ENCODE assay signal across 23 cellular contexts in the genomic region with DNA sequence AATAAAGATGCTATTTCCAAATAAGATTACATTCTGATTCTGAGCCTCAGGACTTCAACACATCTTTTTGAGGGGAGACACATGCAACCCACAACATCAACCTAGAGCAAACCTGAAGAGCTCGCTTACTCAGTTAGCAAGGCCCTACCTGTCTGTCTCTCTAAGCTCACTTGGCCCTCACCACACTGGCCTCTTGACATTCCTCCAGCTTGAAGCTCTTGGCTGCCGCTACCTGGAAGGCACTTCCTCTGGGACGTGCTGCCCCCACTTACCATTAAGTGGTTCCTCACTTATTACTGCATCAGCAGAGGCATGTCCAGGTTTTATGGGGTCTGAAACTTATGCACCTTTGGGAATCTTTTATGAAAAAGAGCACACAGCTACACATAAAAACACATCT.
"Had no signal": no experiment of that assay in that cellular context is flagged by ENCODE, and none has a peak within 500 bp of the region (broad histone marks: within the 10 kb centered on the region; RNA-seq: fewer than 3 reads in every experiment).

No MANE protein-coding gene starts in this region.

- H3K4me1 ChIP-seq: esophagus squamous epithelium, gastrocnemius medialis, heart right ventricle, lower lobe of right lung had no signal

- ATAC-seq: effector memory CD8-positive, alpha-beta T cell; esophagus mucosa; gastrocnemius medialis; heart right ventricle; left cardiac atrium; left lobe of liver; left ventricle myocardium superior; lower lobe of right lung had no signal

- H3K36me3 ChIP-seq: esophagus squamous epithelium, gastrocnemius medialis, heart right ventricle, lower lobe of right lung had no signal

- H3K27me3 ChIP-seq: dorsolateral prefrontal cortex, esophagus squamous epithelium, gastrocnemius medialis, heart right ventricle had no signal

- DNase-seq: dermis blood vessel endothelial cell; dorsolateral prefrontal cortex; effector CD4-positive, alpha-beta T cell; effector memory CD8-positive, alpha-beta T cell; endodermal cell; erythroblast; esophagus squamous epithelium; foreskin fibroblast; foreskin melanocyte; gastrocnemius medialis; glutamatergic neuron; head of caudate nucleus; heart right ventricle; hippocampal formation; left cardiac atrium; left ventricle myocardium superior; lower lobe of right lung; mesendoderm; midbrain had no signal

- H3K9me3 ChIP-seq: esophagus squamous epithelium, gastrocnemius medialis, heart right ventricle, lower lobe of right lung had no signal

- H3K27ac ChIP-seq: coronary artery, dorsolateral prefrontal cortex, epithelial cell of prostate, esophagus squamous epithelium, gastrocnemius medialis, heart right ventricle, lower lobe of right lung had no signal

- H3K4me3 ChIP-seq: coronary artery, dorsolateral prefrontal cortex, esophagus squamous epithelium, gastrocnemius medialis, heart right ventricle, lower lobe of right lung had no signal
